ENCODE assay signal across 8 cellular contexts in the genomic region with DNA sequence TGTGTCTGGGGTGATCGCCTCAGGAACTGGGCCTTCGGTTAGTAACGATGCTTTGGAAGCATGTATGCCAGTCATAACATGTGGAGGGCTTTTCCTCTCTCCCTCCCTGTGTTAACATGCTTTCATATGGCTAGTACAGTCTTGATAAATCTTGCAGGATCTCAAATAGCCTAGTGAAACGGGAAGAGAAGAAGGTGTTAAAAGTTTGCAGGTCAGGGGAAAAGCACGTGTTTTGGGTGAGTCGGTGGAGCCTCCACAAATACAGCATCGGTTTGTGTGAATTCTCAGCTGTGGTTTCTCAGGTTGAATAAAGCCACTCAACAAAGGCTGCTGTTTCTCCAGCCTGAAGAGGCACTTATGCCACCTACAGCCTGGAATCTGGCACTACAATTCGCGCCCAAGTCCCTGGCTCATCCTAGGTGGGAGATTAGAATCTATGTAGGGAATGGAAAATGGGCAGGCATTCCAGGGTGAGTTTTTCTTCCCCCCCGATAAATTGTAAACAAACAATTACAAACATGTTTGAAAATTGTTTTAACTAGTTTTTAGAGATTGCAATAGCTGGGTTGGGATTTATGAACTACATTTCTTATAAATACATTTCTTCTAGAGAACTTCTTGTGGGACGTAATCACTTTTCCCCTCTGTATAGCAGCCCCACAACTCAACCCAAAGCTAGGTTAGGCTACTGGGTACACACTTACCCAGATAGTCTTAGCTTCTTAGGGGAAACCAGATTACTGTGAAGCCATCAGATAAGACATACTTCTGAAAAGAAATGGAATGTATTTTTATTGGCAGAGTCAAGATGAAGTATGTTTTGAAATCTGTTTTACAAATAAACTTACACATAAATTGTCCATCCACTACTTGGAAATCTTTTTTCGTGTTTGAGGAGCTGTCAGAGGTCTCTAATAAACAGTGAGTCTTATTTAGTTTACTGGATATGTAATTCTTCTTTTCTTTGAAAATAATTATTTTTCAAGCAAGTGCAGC. TPM values are rescaled to one million over a fixed set of nuclear protein-coding genes. Genes with fewer than 3 reads are reported as not detected.
DNase-seq lines count a peak whose midpoint lies in the region; ATAC-seq and TF ChIP-seq lines count a peak whose summit lies in the region.

No MANE protein-coding gene starts in this region.

- peaks cover 7% of the 10 kb centered on the region for H3K4me1 Mint-ChIP-seq in activated T-helper 2 cell treated with anti-CD3 and anti-CD28 coated beads, Interferon-gamma antibody, Interleukin-2, Interleukin-4, amounts not matched to agents 10 μg/mL and 5 μg/mL and 100 μg/mL, durations not matched to agents 14 hours and 24 hours and 36 hours (ENCODE audit: low read depth)

- intact Hi-C loops in activated T-helper 2 cell treated with anti-CD3 and anti-CD28 coated beads, Interferon-gamma antibody, Interleukin-2, Interleukin-4, amounts not matched to agents 10 μg/mL and 5 μg/mL and 100 μg/mL, durations not matched to agents 14 hours and 24 hours and 36 hours (cut with micrococcal nuclease), result loop anchor here (5.0 kb wide), 2 partner anchors 156 to 251 kb away; no protein-coding TSS in a partner anchor

- no peak overlapping the region for H3K9ac ChIP-seq in NT2/D1 (ENCODE audit: insufficient read length, low read depth)

- DNase-seq in EH (ENCODE audit: low read depth), result peak; percentile 74
- DNase-seq in NT2/D1 (ENCODE audit: low read depth, low spot score), result peak; percentile 72
- peak; percentile 40 for DNase-seq in activated T-helper 2 cell treated with anti-CD3 and anti-CD28 coated beads, Interferon-gamma antibody, Interleukin-2, Interleukin-4, amounts not matched to agents 10 μg/mL and 5 μg/mL and 100 μg/mL, durations not matched to agents 14 hours and 24 hours and 36 hours (ENCODE audit: low spot score)
- DNase-seq in foreskin fibroblast, result peak; percentile 57 to 81
- peak in 36 of 56 donors; percentile 3 to 74 (median 38) for DNase-seq in nucleus accumbens (lab: John Stamatoyannopoulos, UW)
- no peak for DNase-seq in NCI-H2081 treated with DMSO at 0.1 percent for 48 hours (lab: John Stamatoyannopoulos, UW)

- H3K36me3 ChIP-seq in NT2/D1 (ENCODE audit: insufficient read depth, insufficient read length, low read length), result no peaks in the 10 kb centered on the region

- ATAC-seq in GM21367 (IDR thresholded peaks at IDR 0.05; ENCODE audit: unreplicated experiment) (peak; percentile 95), HG03520 (IDR thresholded peaks at IDR 0.05; ENCODE audit: unreplicated experiment) (peak; percentile 90)

- no peak overlapping the region for H3K27ac Mint-ChIP-seq in activated T-helper 2 cell treated with anti-CD3 and anti-CD28 coated beads, Interferon-gamma antibody, Interleukin-2, Interleukin-4, amounts not matched to agents 10 μg/mL and 5 μg/mL and 100 μg/mL, durations not matched to agents 14 hours and 24 hours and 36 hours

- H3K4me3 ChIP-seq in NT2/D1 (ENCODE audit: insufficient read length, low read depth) (no peak overlapping the region), foreskin fibroblast (ENCODE audit: low read depth in 1 of 2, low read length in 2 of 2) (no peak overlapping the region)

- peak; percentile 92 for TF ChIP-seq CTCF in foreskin fibroblast (IDR thresholded peaks at IDR 0.05; ENCODE audit: low read depth, low read length)

- peaks cover 2% of the 10 kb centered on the region for H3K4me1 ChIP-seq in NT2/D1 (ENCODE audit: insufficient read depth, insufficient read length)

- no peaks in the 10 kb centered on the region for H3K27me3 ChIP-seq in NT2/D1 (ENCODE audit: insufficient read depth, insufficient read length)

- no peaks in the 10 kb centered on the region for H3K9me3 Mint-ChIP-seq in activated T-helper 2 cell treated with anti-CD3 and anti-CD28 coated beads, Interferon-gamma antibody, Interleukin-2, Interleukin-4, amounts not matched to agents 10 μg/mL and 5 μg/mL and 100 μg/mL, durations not matched to agents 14 hours and 24 hours and 36 hours

- peaks cover 38% of the 10 kb centered on the region for H3K27me3 Mint-ChIP-seq in activated T-helper 2 cell treated with anti-CD3 and anti-CD28 coated beads, Interferon-gamma antibody, Interleukin-2, Interleukin-4, amounts not matched to agents 10 μg/mL and 5 μg/mL and 100 μg/mL, durations not matched to agents 14 hours and 24 hours and 36 hours (ENCODE audit: low read depth)

- no peaks in the 10 kb centered on the region for H3K36me3 Mint-ChIP-seq in activated T-helper 2 cell treated with anti-CD3 and anti-CD28 coated beads, Interferon-gamma antibody, Interleukin-2, Interleukin-4, amounts not matched to agents 10 μg/mL and 5 μg/mL and 100 μg/mL, durations not matched to agents 14 hours and 24 hours and 36 hours (ENCODE audit: low read depth)

- no peaks in the 10 kb centered on the region for H3K9me3 ChIP-seq in NT2/D1 (ENCODE audit: insufficient read depth, low read length)

- H3K4me3 Mint-ChIP-seq in activated T-helper 2 cell treated with anti-CD3 and anti-CD28 coated beads, Interferon-gamma antibody, Interleukin-2, Interleukin-4, amounts not matched to agents 10 μg/mL and 5 μg/mL and 100 μg/mL, durations not matched to agents 14 hours and 24 hours and 36 hours (ENCODE audit: low read depth), result no peak overlapping the region

RNA-seq across cellular contexts. Expression of a gene that starts 8.3 kb away (rescaled TPM):
- 138 and 145 TPM in 2 replicates for total RNA-seq in activated T-helper 2 cell treated with anti-CD3 and anti-CD28 coated beads, Interferon-gamma antibody, Interleukin-2, Interleukin-4, amounts not matched to agents 10 μg/mL and 5 μg/mL and 100 μg/mL, durations not matched to agents 14 hours and 24 hours and 36 hours

RNA-seq across cellular contexts. Expression of a gene that starts 17.3 kb away (rescaled TPM):
- total RNA-seq in activated T-helper 2 cell treated with anti-CD3 and anti-CD28 coated beads, Interferon-gamma antibody, Interleukin-2, Interleukin-4, amounts not matched to agents 10 μg/mL and 5 μg/mL and 100 μg/mL, durations not matched to agents 14 hours and 24 hours and 36 hours, result 3.1 and 4.5 TPM in 2 replicates
